In genomic region chr10:89705466-89705865, GRCh38 we compare ENCODE assay signal across 1 cellular context.
TF ChIP-seq lines count a peak whose summit lies in the region.

No MANE protein-coding gene starts in this region.

TF ChIP-seq in WTC11, 78 proteins besides CTCF, POLR2A, EP300 and RAD21 (continued from another document):
- TF ChIP-seq, protein P1, sequence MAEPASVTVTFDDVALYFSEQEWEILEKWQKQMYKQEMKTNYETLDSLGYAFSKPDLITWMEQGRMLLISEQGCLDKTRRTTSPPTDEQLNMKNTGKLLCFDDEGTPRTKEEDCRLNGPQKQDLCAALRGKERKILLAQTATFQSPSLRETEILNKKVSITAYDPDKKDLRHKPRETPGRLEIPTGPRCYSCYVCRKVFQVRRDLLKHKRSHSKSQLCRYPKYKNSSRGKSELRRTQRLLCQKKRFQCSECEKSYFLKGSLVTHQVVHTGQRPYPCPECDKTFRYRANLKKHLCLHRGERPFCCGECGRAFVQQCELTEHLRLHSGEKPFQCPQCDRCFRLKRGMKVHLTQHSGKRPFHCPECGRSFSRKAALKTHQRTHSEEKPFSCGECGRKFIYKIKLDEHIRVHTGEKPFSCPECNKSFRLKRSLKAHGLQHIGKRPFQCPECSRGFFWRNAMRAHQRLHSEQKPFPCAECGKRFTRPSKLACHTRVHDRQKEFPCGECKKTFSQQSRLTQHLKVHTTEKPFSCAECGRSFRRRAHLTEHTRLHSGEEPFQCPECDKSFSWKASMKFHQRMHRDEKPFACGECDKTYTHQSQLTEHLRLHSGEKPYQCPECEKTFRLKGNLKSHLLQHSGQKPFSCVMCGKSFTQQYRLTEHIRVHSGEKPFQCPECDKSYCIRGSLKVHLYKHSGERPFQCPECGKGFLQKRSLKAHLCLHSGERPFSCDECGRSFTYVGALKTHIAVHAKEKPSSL (CRISPR knock-in tag; conservative IDR thresholded peaks at IDR 0.05), result no peak
- no peak for TF ChIP-seq PREB (CRISPR knock-in tag; IDR thresholded peaks at IDR 0.05; ENCODE audit: borderline replicate concordance)
- no peak for TF ChIP-seq ZBTB21 (CRISPR knock-in tag; IDR thresholded peaks at IDR 0.05; ENCODE audit: borderline replicate concordance)
- no peak for TF ChIP-seq RORB (CRISPR knock-in tag; IDR thresholded peaks at IDR 0.05)
- TF ChIP-seq NR2C2 (CRISPR knock-in tag; IDR thresholded peaks at IDR 0.05), result no peak
- no peak for TF ChIP-seq ATF2 (CRISPR knock-in tag; IDR thresholded peaks at IDR 0.05; ENCODE audit: borderline replicate concordance, low read depth)
- no peak for TF ChIP-seq CREM (CRISPR knock-in tag; IDR thresholded peaks at IDR 0.05)
- no peak for TF ChIP-seq NR1H2 (CRISPR knock-in tag; IDR thresholded peaks at IDR 0.05)
- TF ChIP-seq, protein P2, sequence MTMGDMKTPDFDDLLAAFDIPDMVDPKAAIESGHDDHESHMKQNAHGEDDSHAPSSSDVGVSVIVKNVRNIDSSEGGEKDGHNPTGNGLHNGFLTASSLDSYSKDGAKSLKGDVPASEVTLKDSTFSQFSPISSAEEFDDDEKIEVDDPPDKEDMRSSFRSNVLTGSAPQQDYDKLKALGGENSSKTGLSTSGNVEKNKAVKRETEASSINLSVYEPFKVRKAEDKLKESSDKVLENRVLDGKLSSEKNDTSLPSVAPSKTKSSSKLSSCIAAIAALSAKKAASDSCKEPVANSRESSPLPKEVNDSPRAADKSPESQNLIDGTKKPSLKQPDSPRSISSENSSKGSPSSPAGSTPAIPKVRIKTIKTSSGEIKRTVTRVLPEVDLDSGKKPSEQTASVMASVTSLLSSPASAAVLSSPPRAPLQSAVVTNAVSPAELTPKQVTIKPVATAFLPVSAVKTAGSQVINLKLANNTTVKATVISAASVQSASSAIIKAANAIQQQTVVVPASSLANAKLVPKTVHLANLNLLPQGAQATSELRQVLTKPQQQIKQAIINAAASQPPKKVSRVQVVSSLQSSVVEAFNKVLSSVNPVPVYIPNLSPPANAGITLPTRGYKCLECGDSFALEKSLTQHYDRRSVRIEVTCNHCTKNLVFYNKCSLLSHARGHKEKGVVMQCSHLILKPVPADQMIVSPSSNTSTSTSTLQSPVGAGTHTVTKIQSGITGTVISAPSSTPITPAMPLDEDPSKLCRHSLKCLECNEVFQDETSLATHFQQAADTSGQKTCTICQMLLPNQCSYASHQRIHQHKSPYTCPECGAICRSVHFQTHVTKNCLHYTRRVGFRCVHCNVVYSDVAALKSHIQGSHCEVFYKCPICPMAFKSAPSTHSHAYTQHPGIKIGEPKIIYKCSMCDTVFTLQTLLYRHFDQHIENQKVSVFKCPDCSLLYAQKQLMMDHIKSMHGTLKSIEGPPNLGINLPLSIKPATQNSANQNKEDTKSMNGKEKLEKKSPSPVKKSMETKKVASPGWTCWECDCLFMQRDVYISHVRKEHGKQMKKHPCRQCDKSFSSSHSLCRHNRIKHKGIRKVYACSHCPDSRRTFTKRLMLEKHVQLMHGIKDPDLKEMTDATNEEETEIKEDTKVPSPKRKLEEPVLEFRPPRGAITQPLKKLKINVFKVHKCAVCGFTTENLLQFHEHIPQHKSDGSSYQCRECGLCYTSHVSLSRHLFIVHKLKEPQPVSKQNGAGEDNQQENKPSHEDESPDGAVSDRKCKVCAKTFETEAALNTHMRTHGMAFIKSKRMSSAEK (CRISPR knock-in tag; IDR thresholded peaks at IDR 0.05; ENCODE audit: borderline replicate concordance), result no peak
- TF ChIP-seq, protein P3, sequence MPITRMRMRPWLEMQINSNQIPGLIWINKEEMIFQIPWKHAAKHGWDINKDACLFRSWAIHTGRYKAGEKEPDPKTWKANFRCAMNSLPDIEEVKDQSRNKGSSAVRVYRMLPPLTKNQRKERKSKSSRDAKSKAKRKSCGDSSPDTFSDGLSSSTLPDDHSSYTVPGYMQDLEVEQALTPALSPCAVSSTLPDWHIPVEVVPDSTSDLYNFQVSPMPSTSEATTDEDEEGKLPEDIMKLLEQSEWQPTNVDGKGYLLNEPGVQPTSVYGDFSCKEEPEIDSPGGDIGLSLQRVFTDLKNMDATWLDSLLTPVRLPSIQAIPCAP (CRISPR knock-in tag; IDR thresholded peaks at IDR 0.05), result no peak
- TF ChIP-seq, protein P4, sequence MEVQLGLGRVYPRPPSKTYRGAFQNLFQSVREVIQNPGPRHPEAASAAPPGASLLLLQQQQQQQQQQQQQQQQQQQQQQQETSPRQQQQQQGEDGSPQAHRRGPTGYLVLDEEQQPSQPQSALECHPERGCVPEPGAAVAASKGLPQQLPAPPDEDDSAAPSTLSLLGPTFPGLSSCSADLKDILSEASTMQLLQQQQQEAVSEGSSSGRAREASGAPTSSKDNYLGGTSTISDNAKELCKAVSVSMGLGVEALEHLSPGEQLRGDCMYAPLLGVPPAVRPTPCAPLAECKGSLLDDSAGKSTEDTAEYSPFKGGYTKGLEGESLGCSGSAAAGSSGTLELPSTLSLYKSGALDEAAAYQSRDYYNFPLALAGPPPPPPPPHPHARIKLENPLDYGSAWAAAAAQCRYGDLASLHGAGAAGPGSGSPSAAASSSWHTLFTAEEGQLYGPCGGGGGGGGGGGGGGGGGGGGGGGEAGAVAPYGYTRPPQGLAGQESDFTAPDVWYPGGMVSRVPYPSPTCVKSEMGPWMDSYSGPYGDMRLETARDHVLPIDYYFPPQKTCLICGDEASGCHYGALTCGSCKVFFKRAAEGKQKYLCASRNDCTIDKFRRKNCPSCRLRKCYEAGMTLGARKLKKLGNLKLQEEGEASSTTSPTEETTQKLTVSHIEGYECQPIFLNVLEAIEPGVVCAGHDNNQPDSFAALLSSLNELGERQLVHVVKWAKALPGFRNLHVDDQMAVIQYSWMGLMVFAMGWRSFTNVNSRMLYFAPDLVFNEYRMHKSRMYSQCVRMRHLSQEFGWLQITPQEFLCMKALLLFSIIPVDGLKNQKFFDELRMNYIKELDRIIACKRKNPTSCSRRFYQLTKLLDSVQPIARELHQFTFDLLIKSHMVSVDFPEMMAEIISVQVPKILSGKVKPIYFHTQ (CRISPR knock-in tag; IDR thresholded peaks at IDR 0.05), result no peak
- TF ChIP-seq NFE2L1 (CRISPR knock-in tag; IDR thresholded peaks at IDR 0.05), result no peak
- no peak for TF ChIP-seq FOXK1 (CRISPR knock-in tag; IDR thresholded peaks at IDR 0.05)
- no peak for TF ChIP-seq SMAD4 (CRISPR knock-in tag; IDR thresholded peaks at IDR 0.05)
- TF ChIP-seq ZBTB43 (CRISPR knock-in tag; IDR thresholded peaks at IDR 0.05), result no peak
TF ChIP-seq in WTC11: peak in this region for 0.
